Comparison of ENCODE assay signal across 12 cellular contexts in the genomic region with DNA sequence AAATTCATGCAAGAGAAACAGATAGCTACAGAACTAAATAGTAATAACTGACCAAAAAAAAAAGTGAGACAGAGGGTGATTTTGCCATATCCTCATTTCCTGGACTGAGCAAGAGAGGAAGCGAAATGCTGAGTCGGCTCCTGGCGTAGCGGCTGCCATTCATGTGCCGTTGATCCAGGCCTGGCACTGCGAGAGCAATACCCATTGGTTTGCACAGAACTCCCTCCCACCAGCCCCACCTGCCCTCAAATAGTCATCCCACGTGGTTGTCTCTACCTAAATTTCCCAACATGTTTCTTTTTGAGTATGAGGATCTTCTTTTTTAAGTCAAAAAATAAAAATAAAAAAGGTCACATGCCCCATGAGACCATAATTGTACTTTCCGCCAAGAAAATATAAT. TPM values are rescaled to one million over a fixed set of nuclear protein-coding genes. Genes with fewer than 3 reads are reported as not detected.
A peak's percentile ranks its signal among the peaks of the same experiment; 100 is the strongest.
DNase-seq lines count a peak whose midpoint lies in the region; ATAC-seq and TF ChIP-seq lines count a peak whose summit lies in the region.
"Had no signal": no experiment of that assay in that cellular context is flagged by ENCODE, and none has a peak within 500 bp of the region (broad histone marks: within the 10 kb centered on the region; RNA-seq: fewer than 3 reads in every experiment).

No MANE protein-coding gene starts in this region.

- peak; percentile 46 for ATAC-seq in GM21529 (IDR thresholded peaks at IDR 0.05; ENCODE audit: unreplicated experiment)
- ATAC-seq in omental fat pad (ENCODE audit: low FRiP score) = no peak
- ATAC-seq in HG03439 (IDR thresholded peaks at IDR 0.05; ENCODE audit: unreplicated experiment) = no peak
- ATAC-seq: T-helper 17 cell had no signal

- peak; percentile 68 for DNase-seq in Ammon's horn (ENCODE audit: low spot score)
- DNase-seq in UCSD-AML1 (lab: John Stamatoyannopoulos, UW; ENCODE audit: unreplicated experiment) = peak; percentile 61
- peak; percentile 44 for DNase-seq in iris pigment epithelial cell (ENCODE audit: low read depth)
- no peak for DNase-seq in omental fat pad (ENCODE audit: low spot score)
- no peak for DNase-seq in germinal center (ENCODE audit: low spot score)
- DNase-seq in activated effector memory CD4-positive, alpha-beta T cell treated with anti-CD3 and anti-CD28 coated beads, Interleukin-2, amount 50 U/mL, for 16 hours = no peak
- DNase-seq: activated naive CD4-positive, alpha-beta T cell; effector memory CD4-positive, alpha-beta T cell; NCI-H446; T-helper 17 cell had no signal

- no peak for TF ChIP-seq CTCF in omental fat pad (IDR thresholded peaks at IDR 0.05)

RNA-seq across cellular contexts. Expression of a gene that starts 9.4 kb away (rescaled TPM):
- 1 to 10 TPM; 3.6 to 9.0 (median 4.0) TPM for total RNA-seq in omental fat pad
- total RNA-seq: T-helper 17 cell had no signal

RNA-seq across cellular contexts. Expression of a gene that starts 25.2 kb away (rescaled TPM):
- 10 to 100 TPM in 2 of 4 donors, 1 to 10 TPM in 2; 7.3 to 15.6 (median 10.1) TPM for total RNA-seq in omental fat pad

Comparison
In these comparisons a context has a peak if more than half of its experiments do, and no peak if none do; other contexts are left out.
1. DNase-seq: peak in Ammon's horn (single experiment), UCSD-AML1 (single experiment) and iris pigment epithelial cell (single experiment); none in omental fat pad (single experiment), germinal center (single experiment) and activated effector memory CD4-positive, alpha-beta T cell treated with anti-CD3 and anti-CD28 coated beads, Interleukin-2, amount 50 U/mL, for 16 hours (single experiment).